ENCODE assay signal across 8 cellular contexts in genomic region chr3:46979958-46980497, GRCh38. TPM values are rescaled to one million over a fixed set of nuclear protein-coding genes. Genes with fewer than 3 reads are reported as not detected.
DNase-seq lines count a peak whose midpoint lies in the region; ATAC-seq and TF ChIP-seq lines count a peak whose summit lies in the region.

No MANE protein-coding gene starts in this region.

- H3K27ac Mint-ChIP-seq in brain = no peak overlapping the region

- H3K36me3 ChIP-seq in HUES6 (ENCODE audit: control insufficient read depth, insufficient read depth, low read length) = no peaks in the 10 kb centered on the region
- peaks cover 3% of the 10 kb centered on the region for H3K36me3 ChIP-seq in lower lobe of right lung
- no peaks in the 10 kb centered on the region for H3K36me3 ChIP-seq in upper lobe of right lung

- H3K27me3 Mint-ChIP-seq in brain = peaks cover 10% of the 10 kb centered on the region

- ATAC-seq in lower lobe of right lung (no peak), upper lobe of right lung (no peak)

- peak overlapping the region; percentile 74 to 80 (median 78) for H3K4me3 Mint-ChIP-seq in brain

- peak overlapping the region; percentile 32 for H3K9ac ChIP-seq in HUES6 (ENCODE audit: low read length)

- intact Hi-C loops in lower lobe of right lung (cut with DNase I) (no loop called here), upper lobe of right lung (cut with DNase I) (no loop called here)

- peaks cover 38% of the 10 kb centered on the region for H3K4me1 Mint-ChIP-seq in brain

- no peak for TF ChIP-seq CTCF in brain (conservative IDR thresholded peaks at IDR 0.05)
- TF ChIP-seq CTCF in lower lobe of right lung (IDR thresholded peaks at IDR 0.05) = no peak
- TF ChIP-seq CTCF in upper lobe of right lung (IDR thresholded peaks at IDR 0.05) = no peak

- peaks cover 27% of the 10 kb centered on the region for H3K4me1 ChIP-seq in HUES6 (ENCODE audit: control insufficient read depth, insufficient read depth, low read length)
- H3K4me1 ChIP-seq in lower lobe of right lung = peaks cover 63% of the 10 kb centered on the region
- peaks cover 47% of the 10 kb centered on the region for H3K4me1 ChIP-seq in upper lobe of right lung

- no peaks in the 10 kb centered on the region for H3K9me3 ChIP-seq in HUES6 (ENCODE audit: control insufficient read depth, insufficient read depth, low read depth, low read length)
- H3K9me3 ChIP-seq in lower lobe of right lung = no peaks in the 10 kb centered on the region
- no peaks in the 10 kb centered on the region for H3K9me3 ChIP-seq in upper lobe of right lung

- H3K36me3 Mint-ChIP-seq in brain = no peaks in the 10 kb centered on the region

- peaks cover 9% of the 10 kb centered on the region; the same call in 1 of the 2 replicates for H3K27me3 ChIP-seq in HUES6 (ENCODE audit: control insufficient read depth, insufficient read depth, low read length)
- H3K27me3 ChIP-seq in lower lobe of right lung (ENCODE audit: low read depth) = no peaks in the 10 kb centered on the region
- no peaks in the 10 kb centered on the region for H3K27me3 ChIP-seq in upper lobe of right lung

- peak; percentile 27 for DNase-seq in stimulated activated CD4-positive, alpha-beta T cell treated with anti-CD3 and anti-CD28 coated beads, Interleukin-4, amount 100 ng/mL, for 24 hours
- no peak for DNase-seq in stimulated activated CD4-positive, alpha-beta T cell treated with anti-CD3 and anti-CD28 coated beads, Interleukin-2, amount 100 ng/mL, for 48 hours
- peak; percentile 70 for DNase-seq in lower lobe of right lung
- peak; percentile 75 for DNase-seq in upper lobe of right lung
- no peak for DNase-seq in middle frontal gyrus (ENCODE audit: extremely low spot score, low spot score)
- DNase-seq in GM19240 (ENCODE audit: insufficient read length, low spot score) = no peak

- H3K9me3 Mint-ChIP-seq in brain = peaks cover 0 to 7% (median 0%) of the 10 kb centered on the region in 5 experiments

- H3K27ac ChIP-seq in HUES6 (ENCODE audit: low read depth, low read length) (no peak overlapping the region), lower lobe of right lung (peak overlapping the region; percentile 91), upper lobe of right lung (peak overlapping the region; percentile 91)

- H3K4me3 ChIP-seq in HUES6 (ENCODE audit: low read depth, low read length) (peak overlapping the region; percentile 80), lower lobe of right lung (peak overlapping the region; percentile 75), upper lobe of right lung (peak overlapping the region; percentile 78)

RNA-seq across cellular contexts. Expression of gene NBEAL2, which starts 0.6 kb away (rescaled TPM):
- polyA plus RNA-seq in brain (ENCODE audit: insufficient read depth, low read depth, low replicate concordance) = 4.6 TPM
- total RNA-seq in lower lobe of right lung (97.0 TPM), upper lobe of right lung (116 TPM)

RNA-seq across cellular contexts. Expression of gene CCDC12, which starts 3.5 kb away (rescaled TPM):
- polyA plus RNA-seq in brain (ENCODE audit: insufficient read depth, low read depth, low replicate concordance) = 36.7 TPM
- total RNA-seq in lower lobe of right lung = 42.9 TPM
- total RNA-seq in upper lobe of right lung = 42.1 TPM

Comparison
In these comparisons a context has a peak if more than half of its experiments do, and no peak if none do; other contexts are left out.
1. DNase-seq: peak in stimulated activated CD4-positive, alpha-beta T cell treated with anti-CD3 and anti-CD28 coated beads, Interleukin-4, amount 100 ng/mL, for 24 hours (single experiment), lower lobe of right lung (single experiment) and upper lobe of right lung (single experiment); none in stimulated activated CD4-positive, alpha-beta T cell treated with anti-CD3 and anti-CD28 coated beads, Interleukin-2, amount 100 ng/mL, for 48 hours (0 of 2), middle frontal gyrus (single experiment) and GM19240 (single experiment).
2. Peak in every context shown above with its lines, with median percentiles within 50 percentile points of each other: H3K4me3 ChIP-seq.